In genomic region chr15:41972341-41973237, GRCh38 we compare ENCODE assay signal across 8 cellular contexts. TPM values are rescaled to one million over a fixed set of nuclear protein-coding genes. Genes with fewer than 3 reads are reported as not detected.
DNase-seq lines count a peak whose midpoint lies in the region; ATAC-seq and TF ChIP-seq lines count a peak whose summit lies in the region.

EHD4 (minus strand) TSS chr15:41972557; CDS start chr15:41972494, 63 bp downstream.

- 2% methylated on average over 66 of the region's 66 CpGs for WGBS in liver

- peak within 1 kb of the TSS; percentile 74 to 98 (median 98) for H3K27ac Mint-ChIP-seq in CD4-positive, CD25-positive, alpha-beta regulatory T cell

- no peaks in the 10 kb centered on the region for H3K9me3 Mint-ChIP-seq in CD4-positive, CD25-positive, alpha-beta regulatory T cell

- peak; percentile 94 to 98 (median 95) for DNase-seq in CD4-positive, CD25-positive, alpha-beta regulatory T cell
- peak; percentile 99 for DNase-seq in NCI-H774 (lab: John Stamatoyannopoulos, UW)
- DNase-seq in activated CD4-positive, alpha-beta T cell treated with anti-CD3 and anti-CD28 coated beads, Interleukin-2, amount 50 U/mL, for 48 hours: peak; percentile 94 to 96
- DNase-seq in dorsolateral prefrontal cortex: peak; percentile 89 to 98 (median 97)
- peak; percentile 96 for DNase-seq in stimulated activated CD4-positive, alpha-beta T cell treated with anti-CD3 and anti-CD28 coated beads, Interleukin-4, amount 100 ng/mL, for 24 hours

- peaks cover 21% of the 10 kb centered on the region for H3K27me3 Mint-ChIP-seq in CD4-positive, CD25-positive, alpha-beta regulatory T cell

- TF ChIP-seq RAD21 in liver (IDR thresholded peaks at IDR 0.05): peak; percentile 61 to 67

- no peaks in the 10 kb centered on the region for H3K9me3 ChIP-seq in CD4-positive, CD25-positive, alpha-beta regulatory T cell (ENCODE audit: control insufficient read depth in 2 of 2, low read length in 2 of 2)
- no peaks in the 10 kb centered on the region for H3K9me3 ChIP-seq in liver (ENCODE audit: control insufficient read depth in 4 of 4, low read length in 3 of 4)

- peak within 1 kb of the TSS; percentile 94 to 99 (median 96) for H3K4me3 Mint-ChIP-seq in CD4-positive, CD25-positive, alpha-beta regulatory T cell

- TF ChIP-seq CTCF in dorsolateral prefrontal cortex (IDR thresholded peaks at IDR 0.05 in 54 of 56, conservative IDR thresholded peaks at IDR 0.05 in 2 of 56; ENCODE audit: low read depth in 1 of 56, partially characterized antibody in 56 of 56): peak in 51 of 56 donors; percentile 5 to 60 (median 43)
- peak; percentile 35 for TF ChIP-seq CTCF in liver (IDR thresholded peaks at IDR 0.05; ENCODE audit: low read depth, low read length, missing input control)

- peak within 1 kb of the TSS; percentile 75 to 78 for H3K9ac ChIP-seq in liver (ENCODE audit: low read depth in 1 of 2, low read length in 2 of 2)

- peak; percentile 88 to 93 for ATAC-seq in CD4-positive, CD25-positive, alpha-beta regulatory T cell (ENCODE audit: low read depth in 2 of 2)
- ATAC-seq in GM19395 (IDR thresholded peaks at IDR 0.05; ENCODE audit: unreplicated experiment) (peak; percentile 85), HG03565 (IDR thresholded peaks at IDR 0.05; ENCODE audit: unreplicated experiment) (peak; percentile 79)

- peaks cover 44% of the 10 kb centered on the region for H3K4me1 ChIP-seq in CD4-positive, CD25-positive, alpha-beta regulatory T cell (ENCODE audit: control insufficient read depth, insufficient read depth, low read length, poor library complexity, severe bottlenecking)
- H3K4me1 ChIP-seq in liver (ENCODE audit: control insufficient read depth in 4 of 4, insufficient read depth in 4 of 4, low read length in 3 of 4): peaks cover 2 to 23% (median 12%) of the 10 kb centered on the region in 4 donors

- H3K27me3 ChIP-seq in CD4-positive, CD25-positive, alpha-beta regulatory T cell (ENCODE audit: control insufficient read depth, insufficient read depth, low read length): peaks cover 7% of the 10 kb centered on the region
- peaks cover 0 to 5% (median 0%) of the 10 kb centered on the region in 45 donors for H3K27me3 ChIP-seq in dorsolateral prefrontal cortex
- H3K27me3 ChIP-seq in liver (ENCODE audit: control insufficient read depth in 4 of 4, insufficient read depth in 4 of 4, low read length in 3 of 4): no peaks in the 10 kb centered on the region

- intact Hi-C loops in dorsolateral prefrontal cortex (cut with DNase I): loop anchor here (5.0 to 10.0 kb wide), 4 partner anchors 55 to 200 kb away; partner anchors contain the start of genes JMJD7 (in 1 of the 2) and MAPKBP1 (in 1 of the 2)

- H3K27ac ChIP-seq in CD4-positive, CD25-positive, alpha-beta regulatory T cell (ENCODE audit: insufficient read depth, low read length, poor library complexity, severe bottlenecking): peak within 1 kb of the TSS; percentile 88
- H3K27ac ChIP-seq in dorsolateral prefrontal cortex (peak within 1 kb of the TSS in 54 of 59 donors; percentile 10 to 93 (median 74)), liver (ENCODE audit: low read depth in 1 of 2, low read length in 2 of 2) (peak within 1 kb of the TSS; percentile 86 to 98)

- peaks cover 30 to 45% (median 39%) of the 10 kb centered on the region in 4 donors for H3K4me1 Mint-ChIP-seq in CD4-positive, CD25-positive, alpha-beta regulatory T cell

- no peaks in the 10 kb centered on the region for H3K36me3 ChIP-seq in CD4-positive, CD25-positive, alpha-beta regulatory T cell (ENCODE audit: control insufficient read depth, insufficient read depth, low read length)
- no peaks in the 10 kb centered on the region for H3K36me3 ChIP-seq in liver (ENCODE audit: control insufficient read depth in 4 of 4, insufficient read depth in 3 of 4, low read depth in 1 of 4, low read length in 3 of 4)

- H3K4me3 ChIP-seq in CD4-positive, CD25-positive, alpha-beta regulatory T cell (ENCODE audit: low read depth, low read length): peak within 1 kb of the TSS; percentile 89
- H3K4me3 ChIP-seq in dorsolateral prefrontal cortex (peak within 1 kb of the TSS; percentile 65 to 98 (median 88)), liver (ENCODE audit: low read depth in 1 of 3, low read length in 3 of 3) (peak within 1 kb of the TSS; percentile 69 to 99 (median 84))

- no peaks in the 10 kb centered on the region for H3K36me3 Mint-ChIP-seq in CD4-positive, CD25-positive, alpha-beta regulatory T cell

TF ChIP-seq in liver, 16 proteins besides CTCF, POLR2A, EP300 and RAD21:
- TF ChIP-seq SP1 (IDR thresholded peaks at IDR 0.05) (peak; percentile 83), RXRA (IDR thresholded peaks at IDR 0.05) (peak; percentile 83 to 89), EGR1 (IDR thresholded peaks at IDR 0.05; ENCODE audit: low read depth in 2 of 2) (peak; percentile 52 to 55), ZBTB33 (IDR thresholded peaks at IDR 0.05) (peak; percentile 23), FOXA2 (IDR thresholded peaks at IDR 0.05) (peak; percentile 14), GABPA (IDR thresholded peaks at IDR 0.05 in 1 of 2, conservative IDR thresholded peaks at IDR 0.05 in 1 of 2) (peak; percentile 14 to 71), HNF4G (IDR thresholded peaks at IDR 0.05) (no peak), FOXA1 (IDR thresholded peaks at IDR 0.05) (peak; percentile 32), YY1 (IDR thresholded peaks at IDR 0.05) (peak; percentile 93), REST (IDR thresholded peaks at IDR 0.05) (peak; percentile 90), NR2F2 (IDR thresholded peaks at IDR 0.05) (peak; percentile 57), MAX (IDR thresholded peaks at IDR 0.05) (peak; percentile 79), HNF4A (conservative IDR thresholded peaks at IDR 0.05) (peak; percentile 33 to 42), ATF3 (IDR thresholded peaks at IDR 0.05) (no peak), JUND (IDR thresholded peaks at IDR 0.05) (peak in 1 of 2 donors; percentile 59), TAF1 (conservative IDR thresholded peaks at IDR 0.05) (peak; percentile 72)

RNA-seq across cellular contexts. Expression of gene EHD4, which starts in this region (rescaled TPM):
- 57.8 TPM for total RNA-seq in CD4-positive, CD25-positive, alpha-beta regulatory T cell
- polyA plus RNA-seq in CD4-positive, CD25-positive, alpha-beta regulatory T cell: 10 to 100 TPM in 3 of 4 donors, 1 to 10 TPM in 1; 9.3 to 14.2 (median 13.5) TPM
- total RNA-seq in dorsolateral prefrontal cortex (10 to 100 TPM in 1 of 120 experiments, 1 to 10 TPM in 119; 3.6 to 11.6 (median 6.1) TPM), liver (1 to 10 TPM; 5.1 to 10.0 TPM)
- polyA plus RNA-seq in liver: 1 to 10 TPM; 3.3 to 7.3 TPM

Comparison
In these comparisons a context has a peak if more than half of its experiments do, and no peak if none do; other contexts are left out.
1. Peak in every context shown above with its lines: DNase-seq, ATAC-seq, H3K4me3 ChIP-seq and H3K27ac ChIP-seq.